ENCODE assay signal across 16 cellular contexts in the genomic region with DNA sequence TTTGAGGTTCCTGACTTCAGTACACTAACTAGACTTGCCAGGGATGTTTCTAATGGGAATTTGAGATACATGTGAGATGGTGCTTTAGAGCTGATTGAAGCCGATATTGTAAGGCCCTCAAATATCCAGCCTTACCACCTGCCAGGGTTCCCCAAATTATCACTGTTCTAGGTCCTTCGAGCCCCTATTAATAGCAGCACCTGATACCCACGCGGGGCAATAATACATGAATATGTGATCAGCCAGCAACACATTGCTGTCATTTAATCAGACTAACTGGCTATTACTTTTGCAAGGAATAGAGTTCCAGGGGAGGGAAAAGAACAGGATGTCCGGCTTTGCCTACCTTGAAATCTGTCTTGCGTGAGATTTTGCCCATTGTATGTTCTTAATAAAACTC. TPM values are rescaled to one million over a fixed set of nuclear protein-coding genes. Genes with fewer than 3 reads are reported as not detected.
DNase-seq lines count a peak whose midpoint lies in the region; ATAC-seq and TF ChIP-seq lines count a peak whose summit lies in the region.
"Had no signal": no experiment of that assay in that cellular context is flagged by ENCODE, and none has a peak within 500 bp of the region (broad histone marks: within the 10 kb centered on the region; RNA-seq: fewer than 3 reads in every experiment).

No MANE protein-coding gene starts in this region.

- no peak for TF ChIP-seq POLR2A in suprapubic skin (IDR thresholded peaks at IDR 0.05)

- peak overlapping the region; percentile 97 for H3K27ac Mint-ChIP-seq in activated naive CD4-positive, alpha-beta T cell treated with anti-CD3 and anti-CD28 coated beads, Interleukin-2, amount 10 ng/mL, durations not matched to agents 7 days and 5 days
- H3K27ac Mint-ChIP-seq in T-helper 2 cell treated with Interferon-gamma antibody and Interleukin-4, amounts not matched to agents 5 μg/mL and 100 μg/mL, for 36 hours = peak overlapping the region; percentile 93
- H3K27ac Mint-ChIP-seq in immature natural killer cell = peak overlapping the region in 5 of 6 donors; percentile 79 to 99 (median 97)

- DNase-seq in activated naive CD4-positive, alpha-beta T cell treated with anti-CD3 and anti-CD28 coated beads, Interleukin-2, amount 10 ng/mL, durations not matched to agents 7 days and 5 days = no peak
- DNase-seq in activated naive CD4-positive, alpha-beta T cell treated with anti-CD3 and anti-CD28 coated beads, Interleukin-2, amount 50 U/mL, for 16 hours = no peak
- no peak for DNase-seq in T-helper 2 cell treated with Interferon-gamma antibody and Interleukin-4, amounts not matched to agents 5 μg/mL and 100 μg/mL, for 36 hours (ENCODE audit: low spot score)
- no peak for DNase-seq in immature natural killer cell
- no peak for DNase-seq in suprapubic skin (ENCODE audit: low spot score in 2 of 2)
- no peak for DNase-seq in H4 (ENCODE audit: low spot score)
- no peak for DNase-seq in DMS 273 treated with DMSO at 0.1 percent for 48 hours (lab: John Stamatoyannopoulos, UW)
- DNase-seq: cortex of kidney, hippocampal formation, naive B cell, NCI-H345, SHP77 treated with DMSO at 0.1 percent for 48 hours, sigmoid colon had no signal

- H3K36me3 ChIP-seq in suprapubic skin = no peaks in the 10 kb centered on the region
- H3K36me3 ChIP-seq: sigmoid colon had no signal

- H3K4me1 Mint-ChIP-seq in activated naive CD4-positive, alpha-beta T cell treated with anti-CD3 and anti-CD28 coated beads, Interleukin-2, amount 10 ng/mL, durations not matched to agents 7 days and 5 days = peaks cover 83% of the 10 kb centered on the region
- H3K4me1 Mint-ChIP-seq in T-helper 2 cell treated with Interferon-gamma antibody and Interleukin-4, amounts not matched to agents 5 μg/mL and 100 μg/mL, for 36 hours (ENCODE audit: low read depth) = peaks cover 78% of the 10 kb centered on the region
- H3K4me1 Mint-ChIP-seq in immature natural killer cell = peaks cover 72 to 86% of the 10 kb centered on the region in 2 donors

- no peaks in the 10 kb centered on the region for H3K9me3 ChIP-seq in suprapubic skin
- H3K9me3 ChIP-seq: sigmoid colon had no signal

- H3K27ac ChIP-seq in suprapubic skin = no peak overlapping the region

- no peak for TF ChIP-seq EP300 in suprapubic skin (IDR thresholded peaks at IDR 0.05)

- no peaks in the 10 kb centered on the region for H3K27me3 ChIP-seq in suprapubic skin

- WGBS in suprapubic skin = 95% methylated on average over 6 of the region's 6 CpGs

- ATAC-seq in HG03442 (IDR thresholded peaks at IDR 0.05; ENCODE audit: unreplicated experiment) = no peak
- ATAC-seq: left lobe of liver; stimulated activated memory B cell treated with anti-CD40 and anti-IgM and Interleukin-4, amounts not matched to agents 10 μg/mL and 1 μg/mL and 100 μg/mL, for 72 hours had no signal

- CTCF ChIA-PET in activated naive CD4-positive, alpha-beta T cell treated with anti-CD3 and anti-CD28 coated beads, Interleukin-2, amount 10 ng/mL, durations not matched to agents 7 days and 5 days (lab: Charles Lee) = interaction anchor here (2.5 kb wide), 1 partner anchor 30 kb away, joined by 9 read pairs; no protein-coding TSS in a partner anchor

- H3K4me3 ChIP-seq in suprapubic skin = peak overlapping the region; percentile 6
- H3K4me3 ChIP-seq: sigmoid colon had no signal

- no peak for TF ChIP-seq CTCF in suprapubic skin (IDR thresholded peaks at IDR 0.05)

- no peaks in the 10 kb centered on the region for H3K27me3 Mint-ChIP-seq in activated naive CD4-positive, alpha-beta T cell treated with anti-CD3 and anti-CD28 coated beads, Interleukin-2, amount 10 ng/mL, durations not matched to agents 7 days and 5 days
- no peaks in the 10 kb centered on the region for H3K27me3 Mint-ChIP-seq in T-helper 2 cell treated with Interferon-gamma antibody and Interleukin-4, amounts not matched to agents 5 μg/mL and 100 μg/mL, for 36 hours (ENCODE audit: low read depth)
- H3K27me3 Mint-ChIP-seq in immature natural killer cell (ENCODE audit: low read depth in 3 of 3) = peaks cover 21 to 35% (median 26%) of the 10 kb centered on the region in 3 donors

- H3K4me1 ChIP-seq in suprapubic skin = peaks cover 64% of the 10 kb centered on the region

- H3K4me3 Mint-ChIP-seq in activated naive CD4-positive, alpha-beta T cell treated with anti-CD3 and anti-CD28 coated beads, Interleukin-2, amount 10 ng/mL, durations not matched to agents 7 days and 5 days = peak overlapping the region; percentile 78
- H3K4me3 Mint-ChIP-seq in T-helper 2 cell treated with Interferon-gamma antibody and Interleukin-4, amounts not matched to agents 5 μg/mL and 100 μg/mL, for 36 hours = peak overlapping the region; percentile 86
- peak overlapping the region in 2 of 5 donors; percentile 7 to 89 for H3K4me3 Mint-ChIP-seq in immature natural killer cell

- no peaks in the 10 kb centered on the region for H3K9me3 Mint-ChIP-seq in activated naive CD4-positive, alpha-beta T cell treated with anti-CD3 and anti-CD28 coated beads, Interleukin-2, amount 10 ng/mL, durations not matched to agents 7 days and 5 days
- H3K9me3 Mint-ChIP-seq in T-helper 2 cell treated with Interferon-gamma antibody and Interleukin-4, amounts not matched to agents 5 μg/mL and 100 μg/mL, for 36 hours = no peaks in the 10 kb centered on the region
- peaks cover 0 to 1% (median 0%) of the 10 kb centered on the region in 6 donors for H3K9me3 Mint-ChIP-seq in immature natural killer cell
- H3K9me3 Mint-ChIP-seq: naive B cell; stimulated activated memory B cell treated with anti-CD40 and anti-IgM and Interleukin-4, amounts not matched to agents 10 μg/mL and 1 μg/mL and 100 μg/mL, for 72 hours had no signal

- H3K36me3 Mint-ChIP-seq in activated naive CD4-positive, alpha-beta T cell treated with anti-CD3 and anti-CD28 coated beads, Interleukin-2, amount 10 ng/mL, durations not matched to agents 7 days and 5 days = peaks cover 60% of the 10 kb centered on the region
- peaks cover 66% of the 10 kb centered on the region for H3K36me3 Mint-ChIP-seq in T-helper 2 cell treated with Interferon-gamma antibody and Interleukin-4, amounts not matched to agents 5 μg/mL and 100 μg/mL, for 36 hours (ENCODE audit: low read depth)
- H3K36me3 Mint-ChIP-seq in immature natural killer cell = peaks cover 0 to 4% (median 3%) of the 10 kb centered on the region in 3 donors
- H3K36me3 Mint-ChIP-seq: naive B cell had no signal

RNA-seq across cellular contexts. Expression of gene RGCC, which starts 5.1 kb away (rescaled TPM):
- 1 to 10 TPM; 4.5 to 8.5 (median 7.7) TPM for polyA plus RNA-seq in immature natural killer cell
- 100 to 1,000 TPM in 2 of 4 donors, 10 to 100 TPM in 2; 65.5 to 145 (median 85.7) TPM for total RNA-seq in suprapubic skin
- 13.7 and 14.8 TPM in 2 replicates for total RNA-seq in H4 (2014; rRNA removed; shearing (Covaris generic))
